ENCODE assay signal across 8 cellular contexts in genomic region chr15:59436774-59437472, GRCh38. TPM values are rescaled to one million over a fixed set of nuclear protein-coding genes. Genes with fewer than 3 reads are reported as not detected.
DNase-seq lines count a peak whose midpoint lies in the region; ATAC-seq and TF ChIP-seq lines count a peak whose summit lies in the region.

No MANE protein-coding gene starts in this region.

- H3K4me3 ChIP-seq in A673 (ENCODE audit: low read depth, low read length, poor library complexity, severe bottlenecking) (peak overlapping the region; percentile 31), HUES48 (ENCODE audit: low read depth, low read length) (peak overlapping the region; percentile 67), astrocyte of the cerebellum (ENCODE audit: low read depth, low read length) (peak overlapping the region; percentile 41)

- no peak overlapping the region for H3K9ac ChIP-seq in HUES48 (ENCODE audit: low read depth, low read length)

- CTCF ChIA-PET in A673 (lab: Charles Lee) = no interaction called here

- ATAC-seq in GM19023 (IDR thresholded peaks at IDR 0.05; ENCODE audit: unreplicated experiment) = no peak

- TF ChIP-seq CTCF in A673 (conservative IDR thresholded peaks at IDR 0.05; ENCODE audit: low read depth, low read length) (no peak), astrocyte of the cerebellum (IDR thresholded peaks at IDR 0.05; ENCODE audit: low read depth, low read length, missing control alignments) (no peak)

- H3K27ac ChIP-seq in A673 (ENCODE audit: low read depth, low read length, poor library complexity, severe bottlenecking) (no peak overlapping the region), HUES48 (ENCODE audit: low read depth, low read length) (no peak overlapping the region)

- in situ Hi-C loops in astrocyte of the cerebellum (cut with HindIII; ENCODE audit: low sequenced_read_pairs) = no loop called here

- peaks cover 67% of the 10 kb centered on the region for H3K27me3 ChIP-seq in A673 (replicated peaks; ENCODE audit: insufficient read depth, low read depth, low read length, poor library complexity)
- H3K27me3 ChIP-seq in HUES48 (ENCODE audit: control insufficient read depth, insufficient read depth, low read length) = peaks cover 66% of the 10 kb centered on the region

- DNase-seq in A673 (ENCODE audit: low spot score) = peak; percentile 19
- no peak for DNase-seq in astrocyte of the cerebellum (ENCODE audit: low read depth)
- DNase-seq in lung microvascular endothelial cell (ENCODE audit: low read depth in 2 of 2) = peak; percentile 9 to 42
- DNase-seq in stimulated activated naive CD4-positive, alpha-beta T cell (lab: John Stamatoyannopoulos, UW) = no peak
- no peak for DNase-seq in NCI-H2029 treated with DMSO at 0.1 percent for 48 hours (lab: John Stamatoyannopoulos, UW)
- DNase-seq in CD1c-positive myeloid dendritic cell (ENCODE audit: extremely low spot score) = no peak

- intact Hi-C loops in A673 (cut with micrococcal nuclease; ENCODE audit: unreplicated experiment) = no loop called here

- BruUV-seq in A673 (replicated peaks; lab: Mats Ljungman, UMichigan) = no TSS peak

- no peaks in the 10 kb centered on the region for H3K36me3 ChIP-seq in A673 (ENCODE audit: insufficient read depth, low read length, poor library complexity, severe bottlenecking)
- H3K36me3 ChIP-seq in HUES48 (ENCODE audit: control insufficient read depth, insufficient read depth, low read length) = no peaks in the 10 kb centered on the region

- POLR2A ChIA-PET in A673 (lab: Charles Lee; ENCODE audit: low non-redundant PET) = no interaction called here

- H3K4me1 ChIP-seq in A673 (ENCODE audit: insufficient read depth, low read length, poor library complexity, severe bottlenecking) (peaks cover 8% of the 10 kb centered on the region), HUES48 (ENCODE audit: control insufficient read depth, insufficient read depth, low read length) (no peaks in the 10 kb centered on the region)

- H3K9me3 ChIP-seq in A673 (ENCODE audit: low read depth, low read length, poor library complexity, severe bottlenecking) = no peaks in the 10 kb centered on the region
- no peaks in the 10 kb centered on the region for H3K9me3 ChIP-seq in HUES48 (ENCODE audit: control insufficient read depth, insufficient read depth, low read length)

RNA-seq across cellular contexts. Expression of gene FAM81A, which starts 1.1 kb away (rescaled TPM):
- not detected in 2 replicates for total RNA-seq in A673 (2021)
- total RNA-seq in lung microvascular endothelial cell = not detected in 2 replicates

Comparison
In these comparisons a context has a peak if more than half of its experiments do, and no peak if none do; other contexts are left out.
1. DNase-seq: peak in A673 (single experiment) and lung microvascular endothelial cell (2 of 2); none in astrocyte of the cerebellum (single experiment), stimulated activated naive CD4-positive, alpha-beta T cell (0 of 6), NCI-H2029 treated with DMSO at 0.1 percent for 48 hours (single experiment) and CD1c-positive myeloid dendritic cell (single experiment).
2. Peak in every context shown above with its lines, with median percentiles within 50 percentile points of each other: H3K4me3 ChIP-seq.